ENCODE assay signal across 22 cellular contexts in the genomic region with DNA sequence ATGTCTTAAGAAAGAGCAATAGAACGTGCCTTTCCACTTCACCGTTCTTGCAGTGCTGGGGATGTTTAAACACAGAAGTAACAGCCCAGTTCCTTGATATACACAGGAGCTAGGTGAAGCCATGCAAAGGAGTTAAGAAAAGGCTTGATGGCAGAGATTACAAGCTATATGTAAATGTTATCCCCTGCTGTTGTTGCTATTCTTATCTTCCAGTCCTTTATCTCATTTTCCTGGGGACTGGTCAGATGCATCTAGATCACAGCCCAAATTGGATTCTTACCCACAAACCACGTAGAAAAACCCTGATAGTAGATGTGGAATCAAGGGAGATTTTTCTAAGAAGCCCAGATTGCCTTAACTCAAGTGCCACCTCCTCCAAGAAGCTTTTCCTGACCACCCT. TPM values are rescaled to one million over a fixed set of nuclear protein-coding genes. Genes with fewer than 3 reads are reported as not detected.
DNase-seq lines count a peak whose midpoint lies in the region; ATAC-seq and TF ChIP-seq lines count a peak whose summit lies in the region.
"Had no signal": no experiment of that assay in that cellular context is flagged by ENCODE, and none has a peak within 500 bp of the region (broad histone marks: within the 10 kb centered on the region; RNA-seq: fewer than 3 reads in every experiment).

No MANE protein-coding gene starts in this region.

- peaks cover 96% of the 10 kb centered on the region for H3K27me3 Mint-ChIP-seq in activated naive CD4-positive, alpha-beta T cell treated with anti-CD3 and anti-CD28 coated beads, Interleukin-2, amount 10 ng/mL, durations not matched to agents 7 days and 5 days

- no peaks in the 10 kb centered on the region for H3K79me2 ChIP-seq in PC-9 (ENCODE audit: low read depth)

- intact Hi-C loops in PC-9 (cut with micrococcal nuclease; ENCODE audit: unreplicated experiment): no loop called here

- CTCF ChIA-PET in activated naive CD4-positive, alpha-beta T cell treated with anti-CD3 and anti-CD28 coated beads, Interleukin-2, amount 10 ng/mL, durations not matched to agents 7 days and 5 days (lab: Charles Lee): interaction anchor here (0.6 to 1.7 kb wide), 2 partner anchors 13 to 616 kb away, joined by 3 to 7 read pairs; no protein-coding TSS in a partner anchor
- CTCF ChIA-PET in PC-9 (lab: Charles Lee): no interaction called here

- H3K9me3 ChIP-seq in iPS-18a (ENCODE audit: control insufficient read depth, low read depth, low read length) (peaks cover 10% of the 10 kb centered on the region), PC-9 (ENCODE audit: insufficient read depth, low read depth) (no peaks in the 10 kb centered on the region)

- BruUV-seq in PC-9 (replicated peaks; lab: Mats Ljungman, UMichigan): no TSS peak

- peaks cover 32% of the 10 kb centered on the region for H3K4me1 Mint-ChIP-seq in activated naive CD4-positive, alpha-beta T cell treated with anti-CD3 and anti-CD28 coated beads, Interleukin-2, amount 10 ng/mL, durations not matched to agents 7 days and 5 days

- H3K4me3 ChIP-seq in iPS-18a (ENCODE audit: low read length) (peak overlapping the region; percentile 22), PC-9 (no peak overlapping the region)

- peaks cover 3% of the 10 kb centered on the region for H3K36me3 Mint-ChIP-seq in activated naive CD4-positive, alpha-beta T cell treated with anti-CD3 and anti-CD28 coated beads, Interleukin-2, amount 10 ng/mL, durations not matched to agents 7 days and 5 days
- H3K36me3 Mint-ChIP-seq: CD4-positive, alpha-beta memory T cell had no signal

- no peak overlapping the region for H3K4me3 Mint-ChIP-seq in activated naive CD4-positive, alpha-beta T cell treated with anti-CD3 and anti-CD28 coated beads, Interleukin-2, amount 10 ng/mL, durations not matched to agents 7 days and 5 days
- H3K4me3 Mint-ChIP-seq: B cell; HFFc6; T-helper 1 cell treated with Interleukin-12 subunit alpha and Interleukin-12 subunit beta and Interleukin-4 antibody, amounts not matched to agents 30 μg/mL and 1 μg/mL, for 36 hours had no signal

- no peaks in the 10 kb centered on the region for H3F3A ChIP-seq in PC-9 (ENCODE audit: insufficient read depth, low read depth)

- H3K4me2 ChIP-seq in PC-9: no peak overlapping the region
- H3K4me2 ChIP-seq: KMS-11 had no signal

- no peak for TF ChIP-seq CTCF in PC-9 (conservative IDR thresholded peaks at IDR 0.05)

- H2AFZ ChIP-seq in PC-9: no peak overlapping the region

- peaks cover 44% of the 10 kb centered on the region for H3K4me1 ChIP-seq in iPS-18a (ENCODE audit: control insufficient read depth, low read depth, low read length)
- H3K4me1 ChIP-seq in PC-9 (replicated peaks; ENCODE audit: insufficient read depth): no peaks in the 10 kb centered on the region

- H3K9ac ChIP-seq in iPS-18a (ENCODE audit: low read length): no peak overlapping the region
- H3K9ac ChIP-seq: KMS-11 had no signal

- POLR2A ChIA-PET in PC-9 (lab: Charles Lee; ENCODE audit: unreplicated experiment): no interaction called here

- peaks cover 5% of the 10 kb centered on the region for H3K9me3 Mint-ChIP-seq in activated naive CD4-positive, alpha-beta T cell treated with anti-CD3 and anti-CD28 coated beads, Interleukin-2, amount 10 ng/mL, durations not matched to agents 7 days and 5 days
- H3K9me3 Mint-ChIP-seq: HFFc6 had no signal

- no peaks in the 10 kb centered on the region for H3K9me2 ChIP-seq in PC-9 (ENCODE audit: insufficient read depth)

- peak; percentile 50 for DNase-seq in DMS79 (lab: John Stamatoyannopoulos, UW)
- DNase-seq in NCI-H524 (lab: John Stamatoyannopoulos, UW): peak; percentile 35 to 78
- no peak for DNase-seq in activated naive CD4-positive, alpha-beta T cell treated with anti-CD3 and anti-CD28 coated beads, Interleukin-2, amount 10 ng/mL, durations not matched to agents 7 days and 5 days
- no peak for DNase-seq in PC-9
- no peak for DNase-seq in middle frontal gyrus (ENCODE audit: extremely low spot score, low spot score)
- DNase-seq: CD4-positive, alpha-beta memory T cell; GF-D8; HFFc6; NCI-H1048; NCI-H1694 treated with DMSO at 0.1 percent for 48 hours; NCI-H2171; NCI-H446 treated with DMSO at 0.1 percent for 48 hours; SIG-M5 had no signal

- H3K27ac Mint-ChIP-seq in activated naive CD4-positive, alpha-beta T cell treated with anti-CD3 and anti-CD28 coated beads, Interleukin-2, amount 10 ng/mL, durations not matched to agents 7 days and 5 days: no peak overlapping the region
- H3K27ac Mint-ChIP-seq: B cell; CD4-positive, alpha-beta memory T cell; HFFc6; T-helper 1 cell treated with Interleukin-12 subunit alpha and Interleukin-12 subunit beta and Interleukin-4 antibody, amounts not matched to agents 30 μg/mL and 1 μg/mL, for 36 hours had no signal

- H4K20me1 ChIP-seq in PC-9 (ENCODE audit: insufficient read depth): no peaks in the 10 kb centered on the region

- H3K27ac ChIP-seq in iPS-18a (ENCODE audit: low read length) (no peak overlapping the region), PC-9 (no peak overlapping the region)
- H3K27ac ChIP-seq: KMS-11 had no signal

- H3K27me3 ChIP-seq in iPS-18a (ENCODE audit: control insufficient read depth, insufficient read depth, low read length) (peaks cover 100% of the 10 kb centered on the region), PC-9 (ENCODE audit: insufficient read depth, low read depth) (peaks cover 63% of the 10 kb centered on the region)

- H3K36me3 ChIP-seq in iPS-18a (ENCODE audit: control insufficient read depth, low read depth, low read length): no peaks in the 10 kb centered on the region
- no peaks in the 10 kb centered on the region for H3K36me3 ChIP-seq in PC-9 (ENCODE audit: low read depth)

- peak; percentile 21 for ATAC-seq in GM18868 (IDR thresholded peaks at IDR 0.05; ENCODE audit: unreplicated experiment)

RNA-seq across cellular contexts. Expression of a gene that starts 5.5 kb away (rescaled TPM):
- not detected in 2 replicates for total RNA-seq in PC-9 (2021)
- total RNA-seq: B cell; CD4-positive, alpha-beta memory T cell; H4; HFFc6; MCF 10A; RPMI7951 had no signal

RNA-seq across cellular contexts. Expression of a gene that starts 45.9 kb away (rescaled TPM):
- not detected in 2 replicates for total RNA-seq in PC-9 (2021)
- total RNA-seq: CD4-positive, alpha-beta memory T cell; Daoy; HFFc6; MCF 10A; RPMI7951 had no signal

Comparison
In these comparisons a context has a peak if more than half of its experiments do, and no peak if none do; other contexts are left out.
1. DNase-seq: peak in DMS79 (single experiment) and NCI-H524 (2 of 2); none in activated naive CD4-positive, alpha-beta T cell treated with anti-CD3 and anti-CD28 coated beads, Interleukin-2, amount 10 ng/mL, durations not matched to agents 7 days and 5 days (single experiment), PC-9 (0 of 2) and middle frontal gyrus (single experiment).